In genomic region chr18:24831091-24831490, GRCh38 we compare ENCODE assay signal across 2 cellular contexts.
TF ChIP-seq lines count a peak whose summit lies in the region.

No MANE protein-coding gene starts in this region.

TF ChIP-seq in IMR-90, 13 proteins besides CTCF, POLR2A, EP300 and RAD21:
- TF ChIP-seq FOS (IDR thresholded peaks at IDR 0.05; ENCODE audit: low read depth, low read length) (no peak), SMC3 (IDR thresholded peaks at IDR 0.05; ENCODE audit: low read depth, low read length) (no peak), BHLHE40 (IDR thresholded peaks at IDR 0.05; ENCODE audit: low read depth, low read length) (no peak), MAFK (IDR thresholded peaks at IDR 0.05; ENCODE audit: low read depth, low read length) (no peak), CHD1 (IDR thresholded peaks at IDR 0.05; ENCODE audit: low read depth, low read length) (no peak), ELK1 (IDR thresholded peaks at IDR 0.05; ENCODE audit: borderline replicate concordance, low read depth, low read length) (no peak), MXI1 (IDR thresholded peaks at IDR 0.05; ENCODE audit: borderline replicate concordance, low read depth, low read length) (no peak)

TF ChIP-seq in endothelial cell of umbilical vein, 7 proteins besides CTCF, POLR2A, EP300 and RAD21:
- TF ChIP-seq GATA2 (IDR thresholded peaks at IDR 0.05; ENCODE audit: insufficient read depth, insufficient read length, low read depth, low read length) (no peak), MYC (IDR thresholded peaks at IDR 0.05; ENCODE audit: low read depth, low read length) (no peak), POLR2AphosphoS5 (IDR thresholded peaks at IDR 0.05; ENCODE audit: insufficient read depth, low read depth, low read length) (no peak), MAX (IDR thresholded peaks at IDR 0.05; ENCODE audit: insufficient read depth, insufficient read length) (no peak), FOS (IDR thresholded peaks at IDR 0.05; ENCODE audit: borderline replicate concordance, insufficient read depth, low read length) (no peak), JUN (IDR thresholded peaks at IDR 0.05; ENCODE audit: borderline replicate concordance, insufficient read depth, insufficient read length, low read depth) (no peak), EZH2 (IDR thresholded peaks at IDR 0.05; ENCODE audit: borderline replicate concordance, low read depth, low read length, severe bottlenecking) (no peak)
